ENCODE assay signal across 8 cellular contexts in the genomic region with DNA sequence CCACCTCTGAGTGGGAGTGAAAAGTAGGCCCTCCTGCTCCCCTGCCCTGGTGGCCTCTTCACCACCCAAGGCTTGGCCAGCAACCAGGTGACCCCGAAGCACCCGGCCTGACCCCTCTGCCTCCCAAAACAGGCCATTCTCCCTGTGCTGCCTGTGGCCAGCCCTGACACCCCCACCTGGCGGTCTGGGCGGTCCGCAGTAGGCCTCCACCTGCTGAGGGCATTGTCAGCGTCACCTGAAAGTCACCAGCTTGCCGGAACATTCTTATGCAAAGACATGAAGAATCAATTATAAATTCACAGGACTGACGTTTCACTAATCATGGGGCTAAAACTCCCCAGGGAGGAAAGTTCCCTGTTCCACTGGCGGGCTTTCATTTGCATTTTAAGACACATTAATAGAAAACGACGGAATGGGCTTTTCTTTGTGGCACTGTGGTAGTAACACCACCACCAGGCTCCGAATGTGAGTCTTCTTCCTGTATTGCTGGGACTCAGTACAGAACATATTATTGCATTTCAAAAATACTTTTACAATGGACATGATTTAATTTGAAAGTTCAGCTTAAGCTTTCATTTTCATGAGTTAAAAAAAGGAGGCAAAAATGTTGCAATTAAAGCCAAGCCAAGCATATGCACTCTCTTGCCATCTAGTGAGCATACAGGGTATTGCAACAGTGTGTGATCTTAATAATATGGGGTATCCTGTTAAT. TPM values are rescaled to one million over a fixed set of nuclear protein-coding genes. Genes with fewer than 3 reads are reported as not detected.
A peak's percentile ranks its signal among the peaks of the same experiment; 100 is the strongest.
DNase-seq lines count a peak whose midpoint lies in the region; ATAC-seq and TF ChIP-seq lines count a peak whose summit lies in the region.

No MANE protein-coding gene starts in this region.

- peak; percentile 21 for DNase-seq in DMS153 treated with DMSO at 0.1 percent for 48 hours (lab: John Stamatoyannopoulos, UW; ENCODE audit: unreplicated experiment)
- no peak for DNase-seq in DMS153 (lab: John Stamatoyannopoulos, UW)
- peak; percentile 80 for DNase-seq in NCI-H2171 treated with DMSO at 0.1 percent for 48 hours (lab: John Stamatoyannopoulos, UW)
- DNase-seq in activated naive CD8-positive, alpha-beta T cell treated with anti-CD3 and anti-CD28 coated beads, Interleukin-2, amount 10 ng/mL, durations not matched to agents 7 days and 5 days = no peak
- peak in 1 of 2 donors; percentile 50 for DNase-seq in heart right ventricle
- DNase-seq in sigmoid colon = peak; percentile 51

- no peaks in the 10 kb centered on the region for H3K27me3 Mint-ChIP-seq in activated naive CD8-positive, alpha-beta T cell treated with anti-CD3 and anti-CD28 coated beads, Interleukin-2, amount 10 ng/mL, durations not matched to agents 7 days and 5 days

- H3K36me3 ChIP-seq in heart right ventricle (peaks cover 0 to 84% (median 22%) of the 10 kb centered on the region in 9 donors), sigmoid colon (peaks cover 6 to 64% (median 33%) of the 10 kb centered on the region in 4 donors)

- H3K27me3 ChIP-seq in heart right ventricle (no peaks in the 10 kb centered on the region), sigmoid colon (no peaks in the 10 kb centered on the region)

- ATAC-seq in GM19043 (IDR thresholded peaks at IDR 0.05; ENCODE audit: low read depth, unreplicated experiment) = peak; percentile 78
- peak; percentile 66 for ATAC-seq in HG03066 (IDR thresholded peaks at IDR 0.05; ENCODE audit: low read depth, unreplicated experiment)
- peak; percentile 56 for ATAC-seq in activated naive CD8-positive, alpha-beta T cell treated with anti-CD3 and anti-CD28 coated beads, Interleukin-2, amount 10 ng/mL, durations not matched to agents 7 days and 5 days (ENCODE audit: low read depth)
- ATAC-seq in heart right ventricle = no peak

- peak overlapping the region; percentile 78 for H3K27ac Mint-ChIP-seq in activated naive CD8-positive, alpha-beta T cell treated with anti-CD3 and anti-CD28 coated beads, Interleukin-2, amount 10 ng/mL, durations not matched to agents 7 days and 5 days

- POLR2A ChIA-PET in activated naive CD8-positive, alpha-beta T cell treated with anti-CD3 and anti-CD28 coated beads, Interleukin-2, amount 10 ng/mL, durations not matched to agents 7 days and 5 days (lab: Charles Lee) = no interaction called here

- no peak for TF ChIP-seq EP300 in sigmoid colon (IDR thresholded peaks at IDR 0.05)

- H3K9me3 Mint-ChIP-seq in activated naive CD8-positive, alpha-beta T cell treated with anti-CD3 and anti-CD28 coated beads, Interleukin-2, amount 10 ng/mL, durations not matched to agents 7 days and 5 days = no peaks in the 10 kb centered on the region

- H3K4me1 Mint-ChIP-seq in activated naive CD8-positive, alpha-beta T cell treated with anti-CD3 and anti-CD28 coated beads, Interleukin-2, amount 10 ng/mL, durations not matched to agents 7 days and 5 days = peaks cover 7% of the 10 kb centered on the region

- peaks cover 14 to 63% (median 47%) of the 10 kb centered on the region in 9 donors for H3K4me1 ChIP-seq in heart right ventricle
- H3K4me1 ChIP-seq in sigmoid colon = peaks cover 0 to 13% (median 0%) of the 10 kb centered on the region in 4 donors

- whole genome bisulfite sequencing in heart right ventricle, 2 donors = 62 to 67% methylated on average over 12 of the region's 12 CpGs
- 66 to 80% methylated on average over 12 of the region's 12 CpGs for WGBS in sigmoid colon, 2 donors

- intact Hi-C loops in heart right ventricle (cut with DNase I) = loop anchor here in 7 of 10 donors (1.0 to 5.0 kb wide), 4 partner anchors 38 to 85 kb away; a partner anchor contains a TSS
- intact Hi-C loops in sigmoid colon (cut with DNase I) = no loop called here

- H3K4me3 ChIP-seq in heart right ventricle (no peak overlapping the region), sigmoid colon (no peak overlapping the region)

- H3K36me3 Mint-ChIP-seq in activated naive CD8-positive, alpha-beta T cell treated with anti-CD3 and anti-CD28 coated beads, Interleukin-2, amount 10 ng/mL, durations not matched to agents 7 days and 5 days = peaks cover 8% of the 10 kb centered on the region

- peak; percentile 88 to 96 (median 94) for TF ChIP-seq CTCF in heart right ventricle (IDR thresholded peaks at IDR 0.05)
- peak; percentile 66 to 96 (median 85) for TF ChIP-seq CTCF in sigmoid colon (IDR thresholded peaks at IDR 0.05)

- H3K9me3 ChIP-seq in heart right ventricle = no peaks in the 10 kb centered on the region
- no peaks in the 10 kb centered on the region for H3K9me3 ChIP-seq in sigmoid colon

- no peak overlapping the region for H3K4me3 Mint-ChIP-seq in activated naive CD8-positive, alpha-beta T cell treated with anti-CD3 and anti-CD28 coated beads, Interleukin-2, amount 10 ng/mL, durations not matched to agents 7 days and 5 days

- H3K27ac ChIP-seq in heart right ventricle = peak overlapping the region in 8 of 10 donors; percentile 8 to 84 (median 44)
- peak overlapping the region; percentile 29 to 70 (median 38) for H3K27ac ChIP-seq in sigmoid colon

- no peak for TF ChIP-seq POLR2A in sigmoid colon (IDR thresholded peaks at IDR 0.05)

RNA-seq across cellular contexts. Expression of a gene that starts 57.4 kb away (rescaled TPM):
- 10 to 100 TPM; 16.6 to 19.5 TPM for total RNA-seq in activated naive CD8-positive, alpha-beta T cell treated with anti-CD3 and anti-CD28 coated beads, Interleukin-2, amount 10 ng/mL, durations not matched to agents 7 days and 5 days
- 100 to 1,000 TPM; 100 to 204 (median 175) TPM for total RNA-seq in heart right ventricle
- 100 to 1,000 TPM in 1 of 2 donors, 10 to 100 TPM in 1; 49.2 to 126 TPM for polyA plus RNA-seq in heart right ventricle
- 100 to 1,000 TPM in 1 of 4 donors, 10 to 100 TPM in 3; 35.7 to 104 (median 77.1) TPM for total RNA-seq in sigmoid colon
- polyA plus RNA-seq in sigmoid colon = 100 to 1,000 TPM in 2 of 3 donors, 10 to 100 TPM in 1; 47.4 to 114 (median 111) TPM

Comparison
In these comparisons a context has a peak if more than half of its experiments do, and no peak if none do; other contexts are left out.
1. DNase-seq: peak in DMS153 treated with DMSO at 0.1 percent for 48 hours (single experiment), NCI-H2171 treated with DMSO at 0.1 percent for 48 hours (single experiment) and sigmoid colon (single experiment); none in DMS153 (single experiment) and activated naive CD8-positive, alpha-beta T cell treated with anti-CD3 and anti-CD28 coated beads, Interleukin-2, amount 10 ng/mL, durations not matched to agents 7 days and 5 days (single experiment).
2. ATAC-seq: peak in GM19043 (single experiment), HG03066 (single experiment) and activated naive CD8-positive, alpha-beta T cell treated with anti-CD3 and anti-CD28 coated beads, Interleukin-2, amount 10 ng/mL, durations not matched to agents 7 days and 5 days (single experiment); none in heart right ventricle (0 of 8).